In the genomic region with DNA sequence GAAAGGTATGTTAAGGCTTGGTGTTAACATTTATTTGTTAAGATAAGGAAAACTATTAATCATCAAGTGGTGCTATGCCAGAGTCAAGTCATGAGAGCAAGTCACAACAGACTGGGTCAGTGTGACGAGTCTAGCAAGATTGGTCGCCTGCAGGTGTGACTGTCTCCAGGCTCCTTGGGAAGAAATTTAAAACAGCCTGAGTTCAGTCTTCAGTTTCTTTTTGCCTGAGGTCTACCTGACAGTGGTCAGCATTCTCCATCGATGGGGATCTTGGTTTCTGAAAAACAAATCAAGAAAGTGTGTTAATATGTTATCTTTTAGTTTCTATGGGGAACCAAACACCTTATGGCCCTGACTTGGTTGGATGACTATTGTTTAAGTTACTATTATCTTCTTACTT, we compare ENCODE assay signal across 19 cellular contexts. TPM values are rescaled to one million over a fixed set of nuclear protein-coding genes. Genes with fewer than 3 reads are reported as not detected.
DNase-seq lines count a peak whose midpoint lies in the region; ATAC-seq and TF ChIP-seq lines count a peak whose summit lies in the region.
"Had no signal": no experiment of that assay in that cellular context is flagged by ENCODE, and none has a peak within 500 bp of the region (broad histone marks: within the 10 kb centered on the region; RNA-seq: fewer than 3 reads in every experiment).

No MANE protein-coding gene starts in this region.

- intact Hi-C loops in activated CD4-positive, alpha-beta T cell treated with anti-CD3 and anti-CD28 coated beads, Interleukin-2, amount 10 ng/mL, durations not matched to agents 24 days and 14 days (cut with micrococcal nuclease) = no loop called here

- no peaks in the 10 kb centered on the region for H3K36me3 Mint-ChIP-seq in activated CD4-positive, alpha-beta T cell treated with anti-CD3 and anti-CD28 coated beads, Interleukin-2, amount 10 ng/mL, durations not matched to agents 24 days and 14 days (ENCODE audit: low read depth)
- H3K36me3 Mint-ChIP-seq: WTC11 had no signal

- no peaks in the 10 kb centered on the region for H3K36me3 ChIP-seq in smooth muscle cell (ENCODE audit: low read depth)
- H3K36me3 ChIP-seq: ascending aorta had no signal

- no peak for TF ChIP-seq CTCF in smooth muscle cell (IDR thresholded peaks at IDR 0.05; ENCODE audit: borderline replicate concordance, insufficient read depth, poor library complexity, severe bottlenecking)

- H2AFZ ChIP-seq in smooth muscle cell (ENCODE audit: low read depth) = no peak overlapping the region

- no peak overlapping the region for H3K9ac ChIP-seq in smooth muscle cell (ENCODE audit: low read depth)

- no peaks in the 10 kb centered on the region for H3K4me1 Mint-ChIP-seq in activated CD4-positive, alpha-beta T cell treated with anti-CD3 and anti-CD28 coated beads, Interleukin-2, amount 10 ng/mL, durations not matched to agents 24 days and 14 days
- H3K4me1 Mint-ChIP-seq: WTC11 had no signal

- H3K27me3 Mint-ChIP-seq in activated CD4-positive, alpha-beta T cell treated with anti-CD3 and anti-CD28 coated beads, Interleukin-2, amount 10 ng/mL, durations not matched to agents 24 days and 14 days = peaks cover 7% of the 10 kb centered on the region

- H3K27me3 ChIP-seq in smooth muscle cell (ENCODE audit: low read depth) = no peaks in the 10 kb centered on the region
- H3K27me3 ChIP-seq: ascending aorta had no signal

- DNase-seq in activated CD4-positive, alpha-beta T cell treated with anti-CD3 and anti-CD28 coated beads, Interleukin-2, amount 10 ng/mL, durations not matched to agents 24 days and 14 days = no peak
- no peak for DNase-seq in H4 (ENCODE audit: low spot score)
- DNase-seq in smooth muscle cell (lab: John Stamatoyannopoulos, UW; ENCODE audit: unreplicated experiment) = no peak
- DNase-seq in AML-193 (lab: John Stamatoyannopoulos, UW) = no peak
- DNase-seq: activated gamma-delta T cell treated with Interleukin-2 at 50 U/mL for 16 hours; DND-41; kidney; MM.1S; NCI-H2081 treated with DMSO at 0.1 percent for 48 hours; NCI-H526; nucleus accumbens; stimulated activated CD4-positive, alpha-beta T cell treated with anti-CD3 and anti-CD28 coated beads, Interleukin-4, amount 100 ng/mL, for 24 hours had no signal

- H3K4me3 Mint-ChIP-seq in activated CD4-positive, alpha-beta T cell treated with anti-CD3 and anti-CD28 coated beads, Interleukin-2, amount 10 ng/mL, durations not matched to agents 24 days and 14 days = no peak overlapping the region
- H3K4me3 Mint-ChIP-seq: WTC11 had no signal

- H3K27ac Mint-ChIP-seq in activated CD4-positive, alpha-beta T cell treated with anti-CD3 and anti-CD28 coated beads, Interleukin-2, amount 10 ng/mL, durations not matched to agents 24 days and 14 days = no peak overlapping the region
- H3K27ac Mint-ChIP-seq: WTC11 had no signal

- no peak overlapping the region for H3K4me3 ChIP-seq in smooth muscle cell
- H3K4me3 ChIP-seq: ascending aorta, coronary artery had no signal

- H3K9me3 ChIP-seq in smooth muscle cell (replicated peaks; ENCODE audit: low read depth) = no peaks in the 10 kb centered on the region
- H3K9me3 ChIP-seq: ascending aorta had no signal

- no peaks in the 10 kb centered on the region for H3K9me3 Mint-ChIP-seq in activated CD4-positive, alpha-beta T cell treated with anti-CD3 and anti-CD28 coated beads, Interleukin-2, amount 10 ng/mL, durations not matched to agents 24 days and 14 days
- H3K9me3 Mint-ChIP-seq: WTC11 had no signal

- H3K4me2 ChIP-seq in smooth muscle cell = no peak overlapping the region

- H3K79me2 ChIP-seq in smooth muscle cell (ENCODE audit: low read depth) = no peaks in the 10 kb centered on the region

- H3F3A ChIP-seq in smooth muscle cell (ENCODE audit: low read depth) = no peaks in the 10 kb centered on the region

- H4K20me1 ChIP-seq in smooth muscle cell (ENCODE audit: low read depth) = no peaks in the 10 kb centered on the region

- ATAC-seq in GM18498 (IDR thresholded peaks at IDR 0.05; ENCODE audit: unreplicated experiment) = peak; percentile 64
- ATAC-seq in GM19438 (IDR thresholded peaks at IDR 0.05; ENCODE audit: low read depth, unreplicated experiment) = peak; percentile 84
- ATAC-seq in HG02798 (IDR thresholded peaks at IDR 0.05; ENCODE audit: poor library complexity, unreplicated experiment) = peak; percentile 70
- peak; percentile 82 for ATAC-seq in HG03432 (IDR thresholded peaks at IDR 0.05; ENCODE audit: unreplicated experiment)
- ATAC-seq: WTC11 had no signal

- no peak overlapping the region for H3K27ac ChIP-seq in smooth muscle cell (ENCODE audit: low read depth)
- H3K27ac ChIP-seq: ascending aorta, coronary artery had no signal

- 85% methylated on average over 3 of the region's 3 CpGs for WGBS in smooth muscle cell (ENCODE audit: low lambda C conversion rate)

- H3K4me1 ChIP-seq in smooth muscle cell (ENCODE audit: low read depth) = no peaks in the 10 kb centered on the region
- H3K4me1 ChIP-seq: ascending aorta had no signal

RNA-seq across cellular contexts. Expression of a gene that starts 56.3 kb away (rescaled TPM):
- 39.4 and 40.0 TPM in 2 replicates for total RNA-seq in activated CD4-positive, alpha-beta T cell treated with anti-CD3 and anti-CD28 coated beads, Interleukin-2, amount 10 ng/mL, durations not matched to agents 24 days and 14 days
- total RNA-seq in H4 (2014; rRNA removed; shearing (Covaris generic)) = 25.8 and 26.0 TPM in 2 replicates
- 32.0 and 36.7 TPM in 2 replicates for total RNA-seq in smooth muscle cell
- 28.7 and 31.6 TPM in 2 replicates for polyA plus RNA-seq in smooth muscle cell
